ENCODE assay signal across 26 cellular contexts in genomic region chr14:34246206-34246605, GRCh38.
"Had no signal": no experiment of that assay in that cellular context is flagged by ENCODE, and none has a peak within 500 bp of the region (broad histone marks: within the 10 kb centered on the region; RNA-seq: fewer than 3 reads in every experiment).

No MANE protein-coding gene starts in this region.

- H3K36me3 Mint-ChIP-seq: immature natural killer cell, mesothelial cell of epicardium, naive B cell had no signal

- H3K4me1 ChIP-seq: colonic mucosa, foreskin keratinocyte, left lung, lower lobe of right lung had no signal

- H3K36me3 ChIP-seq: colonic mucosa, gastroesophageal sphincter, heart left ventricle, left lung, lower lobe of right lung had no signal

- H3K27ac ChIP-seq: colonic mucosa, epithelial cell of prostate, foreskin keratinocyte, gastroesophageal sphincter, heart left ventricle, hepatocyte, left lung, lower lobe of right lung had no signal

- DNase-seq: colonic mucosa; cortex of kidney; effector CD8-positive, alpha-beta T cell; effector memory CD8-positive, alpha-beta T cell; endodermal cell; erythroblast; foreskin keratinocyte; heart left ventricle; hypothalamus; immature natural killer cell; left cardiac atrium; left lung; left ventricle myocardium superior; lower lobe of right lung; mesenchymal stem cell; mucosa of descending colon; naive B cell had no signal

- H3K9me3 Mint-ChIP-seq: dendritic cell treated with granulocyte-macrophage colony-stimulating factor and Interleukin-4, amounts not matched to agents 40 ng/mL and 50 ng/mL, for 4 days; effector memory CD8-positive, alpha-beta T cell; endodermal cell; mesothelial cell of epicardium had no signal

- H3K79me2 ChIP-seq: hepatocyte had no signal

- H3K4me1 Mint-ChIP-seq: immature natural killer cell, mesothelial cell of epicardium, naive B cell had no signal

- H3K27ac Mint-ChIP-seq: dendritic cell treated with granulocyte-macrophage colony-stimulating factor and Interleukin-4, amounts not matched to agents 40 ng/mL and 50 ng/mL, for 4 days; effector memory CD8-positive, alpha-beta T cell; endodermal cell; immature natural killer cell; mesothelial cell of epicardium had no signal

- H3K4me2 ChIP-seq: hepatocyte had no signal

- H2AFZ ChIP-seq: hepatocyte had no signal

- H3K27me3 ChIP-seq: colonic mucosa, gastroesophageal sphincter, hepatocyte, left lung had no signal

- H3K4me3 ChIP-seq: colonic mucosa, gastroesophageal sphincter, heart left ventricle, hepatocyte, left lung, lower lobe of right lung, mucosa of descending colon had no signal

- H3K4me3 Mint-ChIP-seq: dendritic cell treated with granulocyte-macrophage colony-stimulating factor and Interleukin-4, amounts not matched to agents 40 ng/mL and 50 ng/mL, for 4 days; effector memory CD8-positive, alpha-beta T cell; endodermal cell; immature natural killer cell; mesothelial cell of epicardium; naive B cell had no signal

- ATAC-seq: effector memory CD8-positive, alpha-beta T cell; esophagus mucosa; foreskin keratinocyte; gastroesophageal sphincter; heart left ventricle; left cardiac atrium; left lung; left ventricle myocardium superior; lower lobe of right lung; mucosa of descending colon had no signal

- FAIRE-seq: endometrium, frontal cortex, keratinocyte had no signal
